Comparison of ENCODE assay signal across 1 cellular context in the genomic region with DNA sequence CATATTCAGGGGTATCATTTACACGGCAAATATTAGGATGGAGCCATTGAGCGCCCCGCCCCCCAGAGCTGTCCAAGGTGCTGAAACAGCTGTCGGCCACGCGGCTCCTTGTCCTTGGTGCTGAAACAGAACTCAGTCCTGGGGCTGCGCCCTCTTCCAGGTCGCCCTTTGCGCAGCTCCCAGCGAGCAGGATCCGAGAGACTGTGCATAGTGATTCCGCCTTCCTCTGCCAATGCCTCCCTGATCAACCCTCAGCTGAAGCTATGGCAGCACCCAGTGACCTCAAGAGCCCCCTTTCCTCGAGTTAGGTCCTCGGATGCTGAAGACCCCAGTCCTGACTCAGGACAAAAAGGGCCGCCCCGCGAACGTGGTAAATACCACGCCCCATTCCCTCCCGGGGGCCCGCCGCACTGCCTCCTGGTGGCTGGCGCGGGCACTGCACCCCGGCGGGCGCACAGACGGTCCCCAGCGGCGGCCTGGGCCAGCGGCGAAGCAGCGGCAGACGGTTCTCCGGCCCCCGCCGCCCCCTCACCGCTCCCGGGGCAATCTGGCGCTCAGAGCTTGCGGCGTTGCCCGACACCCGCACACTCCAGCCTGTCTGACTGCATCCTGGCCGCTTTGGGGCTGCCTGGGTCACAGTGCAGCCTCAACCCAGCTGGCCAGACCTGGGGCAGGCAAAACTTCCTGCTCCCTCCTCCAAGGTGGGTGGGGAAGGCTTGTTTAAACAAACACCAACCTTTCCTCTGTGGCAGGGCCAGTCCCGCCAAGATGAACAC.
TF ChIP-seq lines count a peak whose summit lies in the region.

No MANE protein-coding gene starts in this region.

TF ChIP-seq in HepG2, 621 proteins besides CTCF, POLR2A, EP300 and RAD21 (continued from another document and continues in another):
- peak; percentile 77 for TF ChIP-seq GMEB1 (CRISPR knock-in tag; IDR thresholded peaks at IDR 0.05; ENCODE audit: borderline replicate concordance)
- TF ChIP-seq, protein P1, sequence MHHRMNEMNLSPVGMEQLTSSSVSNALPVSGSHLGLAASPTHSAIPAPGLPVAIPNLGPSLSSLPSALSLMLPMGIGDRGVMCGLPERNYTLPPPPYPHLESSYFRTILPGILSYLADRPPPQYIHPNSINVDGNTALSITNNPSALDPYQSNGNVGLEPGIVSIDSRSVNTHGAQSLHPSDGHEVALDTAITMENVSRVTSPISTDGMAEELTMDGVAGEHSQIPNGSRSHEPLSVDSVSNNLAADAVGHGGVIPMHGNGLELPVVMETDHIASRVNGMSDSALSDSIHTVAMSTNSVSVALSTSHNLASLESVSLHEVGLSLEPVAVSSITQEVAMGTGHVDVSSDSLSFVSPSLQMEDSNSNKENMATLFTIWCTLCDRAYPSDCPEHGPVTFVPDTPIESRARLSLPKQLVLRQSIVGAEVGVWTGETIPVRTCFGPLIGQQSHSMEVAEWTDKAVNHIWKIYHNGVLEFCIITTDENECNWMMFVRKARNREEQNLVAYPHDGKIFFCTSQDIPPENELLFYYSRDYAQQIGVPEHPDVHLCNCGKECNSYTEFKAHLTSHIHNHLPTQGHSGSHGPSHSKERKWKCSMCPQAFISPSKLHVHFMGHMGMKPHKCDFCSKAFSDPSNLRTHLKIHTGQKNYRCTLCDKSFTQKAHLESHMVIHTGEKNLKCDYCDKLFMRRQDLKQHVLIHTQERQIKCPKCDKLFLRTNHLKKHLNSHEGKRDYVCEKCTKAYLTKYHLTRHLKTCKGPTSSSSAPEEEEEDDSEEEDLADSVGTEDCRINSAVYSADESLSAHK (CRISPR knock-in tag; IDR thresholded peaks at IDR 0.05; ENCODE audit: borderline replicate concordance), result peak; percentile 98
- peak; percentile 41; the same call in 1 of the 2 replicates for TF ChIP-seq NR2F2 (IDR thresholded peaks at IDR 0.05; ENCODE audit: borderline replicate concordance, low read depth)
- TF ChIP-seq FOSL2 (CRISPR knock-in tag; IDR thresholded peaks at IDR 0.05), result peak; percentile 93
- TF ChIP-seq MAFF (IDR thresholded peaks at IDR 0.05; ENCODE audit: low read depth, low read length), result no peak
- TF ChIP-seq, protein P2, sequence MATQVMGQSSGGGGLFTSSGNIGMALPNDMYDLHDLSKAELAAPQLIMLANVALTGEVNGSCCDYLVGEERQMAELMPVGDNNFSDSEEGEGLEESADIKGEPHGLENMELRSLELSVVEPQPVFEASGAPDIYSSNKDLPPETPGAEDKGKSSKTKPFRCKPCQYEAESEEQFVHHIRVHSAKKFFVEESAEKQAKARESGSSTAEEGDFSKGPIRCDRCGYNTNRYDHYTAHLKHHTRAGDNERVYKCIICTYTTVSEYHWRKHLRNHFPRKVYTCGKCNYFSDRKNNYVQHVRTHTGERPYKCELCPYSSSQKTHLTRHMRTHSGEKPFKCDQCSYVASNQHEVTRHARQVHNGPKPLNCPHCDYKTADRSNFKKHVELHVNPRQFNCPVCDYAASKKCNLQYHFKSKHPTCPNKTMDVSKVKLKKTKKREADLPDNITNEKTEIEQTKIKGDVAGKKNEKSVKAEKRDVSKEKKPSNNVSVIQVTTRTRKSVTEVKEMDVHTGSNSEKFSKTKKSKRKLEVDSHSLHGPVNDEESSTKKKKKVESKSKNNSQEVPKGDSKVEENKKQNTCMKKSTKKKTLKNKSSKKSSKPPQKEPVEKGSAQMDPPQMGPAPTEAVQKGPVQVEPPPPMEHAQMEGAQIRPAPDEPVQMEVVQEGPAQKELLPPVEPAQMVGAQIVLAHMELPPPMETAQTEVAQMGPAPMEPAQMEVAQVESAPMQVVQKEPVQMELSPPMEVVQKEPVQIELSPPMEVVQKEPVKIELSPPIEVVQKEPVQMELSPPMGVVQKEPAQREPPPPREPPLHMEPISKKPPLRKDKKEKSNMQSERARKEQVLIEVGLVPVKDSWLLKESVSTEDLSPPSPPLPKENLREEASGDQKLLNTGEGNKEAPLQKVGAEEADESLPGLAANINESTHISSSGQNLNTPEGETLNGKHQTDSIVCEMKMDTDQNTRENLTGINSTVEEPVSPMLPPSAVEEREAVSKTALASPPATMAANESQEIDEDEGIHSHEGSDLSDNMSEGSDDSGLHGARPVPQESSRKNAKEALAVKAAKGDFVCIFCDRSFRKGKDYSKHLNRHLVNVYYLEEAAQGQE (IDR thresholded peaks at IDR 0.05; ENCODE audit: borderline replicate concordance in 1 of 2, low read depth in 1 of 2, low read length in 2 of 2), result peak in 1 of 2 experiments; percentile 99
- TF ChIP-seq, protein P3, sequence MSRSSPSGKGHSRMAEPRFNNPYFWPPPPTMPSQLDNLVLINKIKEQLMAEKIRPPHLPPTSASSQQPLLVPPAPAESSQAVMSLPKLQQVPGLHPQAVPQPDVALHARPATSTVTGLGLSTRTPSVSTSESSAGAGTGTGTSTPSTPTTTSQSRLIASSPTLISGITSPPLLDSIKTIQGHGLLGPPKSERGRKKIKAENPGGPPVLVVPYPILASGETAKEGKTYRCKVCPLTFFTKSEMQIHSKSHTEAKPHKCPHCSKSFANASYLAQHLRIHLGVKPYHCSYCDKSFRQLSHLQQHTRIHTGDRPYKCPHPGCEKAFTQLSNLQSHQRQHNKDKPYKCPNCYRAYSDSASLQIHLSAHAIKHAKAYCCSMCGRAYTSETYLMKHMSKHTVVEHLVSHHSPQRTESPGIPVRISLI (CRISPR knock-in tag; IDR thresholded peaks at IDR 0.05; ENCODE audit: borderline replicate concordance), result peak; percentile 88
- TF ChIP-seq ARID3A (IDR thresholded peaks at IDR 0.05; ENCODE audit: low read depth, low read length), result no peak
- TF ChIP-seq MAZ (IDR thresholded peaks at IDR 0.05; ENCODE audit: borderline replicate concordance, low read depth, low read length), result peak; percentile 90
- peak; percentile 100 for TF ChIP-seq MAZ (CRISPR knock-in tag; IDR thresholded peaks at IDR 0.05; ENCODE audit: low read depth)
- peak; percentile 91; the same call in 1 of the 2 replicates for TF ChIP-seq DMAP1 (CRISPR knock-in tag; IDR thresholded peaks at IDR 0.05)
- peak; percentile 100 for TF ChIP-seq ZNF468 (CRISPR knock-in tag; IDR thresholded peaks at IDR 0.05)
- TF ChIP-seq ZNF138 (CRISPR knock-in tag; IDR thresholded peaks at IDR 0.05; ENCODE audit: low read depth), result peak; percentile 100
- TF ChIP-seq XRCC5 (optimal IDR thresholded peaks at IDR 0.05; ENCODE audit: low read length), result peak; percentile 94
- TF ChIP-seq ZNF430 (CRISPR knock-in tag; IDR thresholded peaks at IDR 0.05), result peak; percentile 100
- peak; percentile 100 for TF ChIP-seq ZNF773 (CRISPR knock-in tag; IDR thresholded peaks at IDR 0.05; ENCODE audit: borderline replicate concordance)
- TF ChIP-seq, protein P4, sequence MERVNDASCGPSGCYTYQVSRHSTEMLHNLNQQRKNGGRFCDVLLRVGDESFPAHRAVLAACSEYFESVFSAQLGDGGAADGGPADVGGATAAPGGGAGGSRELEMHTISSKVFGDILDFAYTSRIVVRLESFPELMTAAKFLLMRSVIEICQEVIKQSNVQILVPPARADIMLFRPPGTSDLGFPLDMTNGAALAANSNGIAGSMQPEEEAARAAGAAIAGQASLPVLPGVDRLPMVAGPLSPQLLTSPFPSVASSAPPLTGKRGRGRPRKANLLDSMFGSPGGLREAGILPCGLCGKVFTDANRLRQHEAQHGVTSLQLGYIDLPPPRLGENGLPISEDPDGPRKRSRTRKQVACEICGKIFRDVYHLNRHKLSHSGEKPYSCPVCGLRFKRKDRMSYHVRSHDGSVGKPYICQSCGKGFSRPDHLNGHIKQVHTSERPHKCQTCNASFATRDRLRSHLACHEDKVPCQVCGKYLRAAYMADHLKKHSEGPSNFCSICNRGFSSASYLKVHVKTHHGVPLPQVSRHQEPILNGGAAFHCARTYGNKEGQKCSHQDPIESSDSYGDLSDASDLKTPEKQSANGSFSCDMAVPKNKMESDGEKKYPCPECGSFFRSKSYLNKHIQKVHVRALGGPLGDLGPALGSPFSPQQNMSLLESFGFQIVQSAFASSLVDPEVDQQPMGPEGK (CRISPR knock-in tag; IDR thresholded peaks at IDR 0.05), result peak; percentile 95
- TF ChIP-seq, protein P5, sequence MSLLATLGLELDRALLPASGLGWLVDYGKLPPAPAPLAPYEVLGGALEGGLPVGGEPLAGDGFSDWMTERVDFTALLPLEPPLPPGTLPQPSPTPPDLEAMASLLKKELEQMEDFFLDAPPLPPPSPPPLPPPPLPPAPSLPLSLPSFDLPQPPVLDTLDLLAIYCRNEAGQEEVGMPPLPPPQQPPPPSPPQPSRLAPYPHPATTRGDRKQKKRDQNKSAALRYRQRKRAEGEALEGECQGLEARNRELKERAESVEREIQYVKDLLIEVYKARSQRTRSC (CRISPR knock-in tag; IDR thresholded peaks at IDR 0.05; ENCODE audit: low read depth), result peak; percentile 100
- TF ChIP-seq CENPT (CRISPR knock-in tag; IDR thresholded peaks at IDR 0.05; ENCODE audit: low read depth), result peak; percentile 100
- TF ChIP-seq U2AF1 (optimal IDR thresholded peaks at IDR 0.05; ENCODE audit: low read depth, low read length), result no peak
- no peak for TF ChIP-seq LCORL (IDR thresholded peaks at IDR 0.05)
- peak; percentile 91 for TF ChIP-seq LCORL (CRISPR knock-in tag; IDR thresholded peaks at IDR 0.05)
- TF ChIP-seq TBX2 (CRISPR knock-in tag; IDR thresholded peaks at IDR 0.05; ENCODE audit: borderline replicate concordance), result peak; percentile 99
- peak; percentile 90 for TF ChIP-seq NFE2 (CRISPR knock-in tag; IDR thresholded peaks at IDR 0.05)
- TF ChIP-seq, protein P6, sequence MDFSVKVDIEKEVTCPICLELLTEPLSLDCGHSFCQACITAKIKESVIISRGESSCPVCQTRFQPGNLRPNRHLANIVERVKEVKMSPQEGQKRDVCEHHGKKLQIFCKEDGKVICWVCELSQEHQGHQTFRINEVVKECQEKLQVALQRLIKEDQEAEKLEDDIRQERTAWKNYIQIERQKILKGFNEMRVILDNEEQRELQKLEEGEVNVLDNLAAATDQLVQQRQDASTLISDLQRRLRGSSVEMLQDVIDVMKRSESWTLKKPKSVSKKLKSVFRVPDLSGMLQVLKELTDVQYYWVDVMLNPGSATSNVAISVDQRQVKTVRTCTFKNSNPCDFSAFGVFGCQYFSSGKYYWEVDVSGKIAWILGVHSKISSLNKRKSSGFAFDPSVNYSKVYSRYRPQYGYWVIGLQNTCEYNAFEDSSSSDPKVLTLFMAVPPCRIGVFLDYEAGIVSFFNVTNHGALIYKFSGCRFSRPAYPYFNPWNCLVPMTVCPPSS (IDR thresholded peaks at IDR 0.05), result no peak
- TF ChIP-seq ZNF615 (CRISPR knock-in tag; IDR thresholded peaks at IDR 0.05; ENCODE audit: borderline replicate concordance), result peak; percentile 100
- 0 out of 2 replicates have a peak, but pooled peaks have one; percentile 15 for TF ChIP-seq CREM (IDR thresholded peaks at IDR 0.05)
- TF ChIP-seq CREM (CRISPR knock-in tag; IDR thresholded peaks at IDR 0.05), result peak; percentile 76
- TF ChIP-seq ZNF891 (CRISPR knock-in tag; IDR thresholded peaks at IDR 0.05), result peak; percentile 100
- TF ChIP-seq NBN (conservative IDR thresholded peaks at IDR 0.05), result no peak
- TF ChIP-seq, protein P7, sequence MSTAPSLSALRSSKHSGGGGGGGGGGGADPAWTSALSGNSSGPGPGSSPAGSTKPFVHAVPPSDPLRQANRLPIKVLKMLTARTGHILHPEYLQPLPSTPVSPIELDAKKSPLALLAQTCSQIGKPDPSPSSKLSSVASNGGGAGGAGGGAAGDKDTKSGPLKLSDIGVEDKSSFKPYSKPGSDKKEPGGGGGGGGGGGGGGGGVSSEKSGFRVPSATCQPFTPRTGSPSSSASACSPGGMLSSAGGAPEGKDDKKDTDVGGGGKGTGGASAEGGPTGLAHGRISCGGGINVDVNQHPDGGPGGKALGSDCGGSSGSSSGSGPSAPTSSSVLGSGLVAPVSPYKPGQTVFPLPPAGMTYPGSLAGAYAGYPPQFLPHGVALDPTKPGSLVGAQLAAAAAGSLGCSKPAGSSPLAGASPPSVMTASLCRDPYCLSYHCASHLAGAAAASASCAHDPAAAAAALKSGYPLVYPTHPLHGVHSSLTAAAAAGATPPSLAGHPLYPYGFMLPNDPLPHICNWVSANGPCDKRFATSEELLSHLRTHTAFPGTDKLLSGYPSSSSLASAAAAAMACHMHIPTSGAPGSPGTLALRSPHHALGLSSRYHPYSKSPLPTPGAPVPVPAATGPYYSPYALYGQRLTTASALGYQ (CRISPR knock-in tag; IDR thresholded peaks at IDR 0.05), result peak; percentile 100
- TF ChIP-seq PAX8 (CRISPR knock-in tag; IDR thresholded peaks at IDR 0.05; ENCODE audit: borderline replicate concordance), result peak; percentile 100
- no peak for TF ChIP-seq SRSF4 (IDR thresholded peaks at IDR 0.05; ENCODE audit: low read depth, low read length, poor library complexity, severe bottlenecking)
- TF ChIP-seq ZNF639 (CRISPR knock-in tag; conservative IDR thresholded peaks at IDR 0.05), result peak; percentile 99
- peak; percentile 100 for TF ChIP-seq ZNF234 (CRISPR knock-in tag; conservative IDR thresholded peaks at IDR 0.05)
- TF ChIP-seq RBFOX2 (IDR thresholded peaks at IDR 0.05; ENCODE audit: low read depth, low read length), result no peak
- peak; percentile 99 for TF ChIP-seq ATAD3A (CRISPR knock-in tag; IDR thresholded peaks at IDR 0.05)
- TF ChIP-seq ZNF326 (CRISPR knock-in tag; IDR thresholded peaks at IDR 0.05; ENCODE audit: borderline replicate concordance), result peak; percentile 98
- no peak for TF ChIP-seq ZFP36 (IDR thresholded peaks at IDR 0.05; ENCODE audit: borderline replicate concordance, low read depth, low read length, partially characterized antibody)
